Comparison of ENCODE assay signal across 8 cellular contexts in the genomic region with DNA sequence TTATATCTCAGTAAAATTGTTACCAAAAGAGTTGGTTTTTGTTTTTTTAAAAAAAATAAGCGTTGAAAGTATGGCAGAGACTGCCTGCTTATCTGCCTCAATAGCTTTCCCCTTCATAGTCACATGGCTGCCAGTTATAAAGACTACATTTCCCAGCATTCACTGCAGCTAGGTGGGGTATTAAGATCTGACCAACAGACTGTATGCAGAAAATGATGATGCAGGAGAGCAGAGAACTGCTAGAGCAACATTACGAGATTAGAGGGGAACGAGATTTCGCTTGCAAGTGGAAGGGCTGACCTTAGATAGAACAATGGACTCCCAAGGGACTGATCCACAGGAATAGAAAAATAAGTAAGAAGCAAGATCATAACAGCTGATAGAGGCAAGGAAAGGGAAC. TPM values are rescaled to one million over a fixed set of nuclear protein-coding genes. Genes with fewer than 3 reads are reported as not detected.
DNase-seq lines count a peak whose midpoint lies in the region; ATAC-seq and TF ChIP-seq lines count a peak whose summit lies in the region.

No MANE protein-coding gene starts in this region.

- H3K4me3 ChIP-seq in subcutaneous abdominal adipose tissue (ENCODE audit: low read depth in 1 of 5, low read length in 5 of 5) (peak overlapping the region in 4 of 5 donors; percentile 13 to 50 (median 28)), sigmoid colon (no peak overlapping the region)

- peak overlapping the region; percentile 8 for H3K27ac Mint-ChIP-seq in activated T-cell treated with anti-CD3 and anti-CD28 coated beads, Interleukin-2, amount 50 U/mL, for 24 hours

- TF ChIP-seq CTCF in foreskin keratinocyte (conservative IDR thresholded peaks at IDR 0.05), result no peak
- TF ChIP-seq CTCF in sigmoid colon (IDR thresholded peaks at IDR 0.05), result no peak

- H3K36me3 ChIP-seq in subcutaneous abdominal adipose tissue (ENCODE audit: control insufficient read depth in 5 of 5, insufficient read depth in 5 of 5, low read length in 5 of 5), result peaks cover 5 to 24% (median 10%) of the 10 kb centered on the region in 5 donors
- peaks cover 0 to 9% (median 0%) of the 10 kb centered on the region in 4 donors for H3K36me3 ChIP-seq in sigmoid colon

- H3K4me1 Mint-ChIP-seq in activated T-cell treated with anti-CD3 and anti-CD28 coated beads, Interleukin-2, amount 50 U/mL, for 24 hours (ENCODE audit: low read depth), result peaks cover 73% of the 10 kb centered on the region

- no peak for TF ChIP-seq POLR2A in sigmoid colon (IDR thresholded peaks at IDR 0.05)

- H3K9ac ChIP-seq in subcutaneous abdominal adipose tissue (ENCODE audit: low read length in 5 of 5), result peak overlapping the region in 1 of 5 donors; percentile 4

- no peak for DNase-seq in activated T-cell treated with anti-CD3 and anti-CD28 coated beads, Interleukin-2, amount 50 U/mL, for 24 hours
- DNase-seq in activated T-cell treated with anti-CD3 and anti-CD28 coated beads, Interleukin-2, amount 50 U/mL, for 48 hours, result no peak
- DNase-seq in amniotic epithelial cell (ENCODE audit: low read depth) (peak; percentile 74), iPS-NIHi11 (ENCODE audit: low spot score) (peak; percentile 32), foreskin keratinocyte (no peak), sigmoid colon (no peak)

- ATAC-seq in foreskin keratinocyte (no peak), GM19467 (IDR thresholded peaks at IDR 0.05; ENCODE audit: unreplicated experiment) (no peak)

- intact Hi-C loops in sigmoid colon (cut with DNase I), result no loop called here

- H3K27ac ChIP-seq in subcutaneous abdominal adipose tissue (ENCODE audit: low read depth, low read length) (peak overlapping the region; percentile 54), foreskin keratinocyte (no peak overlapping the region), sigmoid colon (peak overlapping the region in 2 of 4 donors; percentile 28 to 50)

- no peak overlapping the region for H3K4me3 Mint-ChIP-seq in activated T-cell treated with anti-CD3 and anti-CD28 coated beads, Interleukin-2, amount 50 U/mL, for 24 hours

- H3K4me1 ChIP-seq in subcutaneous abdominal adipose tissue (ENCODE audit: control insufficient read depth in 5 of 5, insufficient read depth in 5 of 5, low read length in 5 of 5), result peaks cover 5 to 51% (median 48%) of the 10 kb centered on the region in 5 donors
- no peaks in the 10 kb centered on the region for H3K4me1 ChIP-seq in foreskin keratinocyte
- peaks cover 2 to 57% (median 44%) of the 10 kb centered on the region in 4 donors for H3K4me1 ChIP-seq in sigmoid colon

- H3K9me3 ChIP-seq in subcutaneous abdominal adipose tissue (ENCODE audit: control insufficient read depth in 5 of 5, low read length in 5 of 5) (no peaks in the 10 kb centered on the region), sigmoid colon (no peaks in the 10 kb centered on the region)

- H3K27me3 ChIP-seq in subcutaneous abdominal adipose tissue (ENCODE audit: control insufficient read depth in 5 of 5, insufficient read depth in 4 of 5, low read length in 5 of 5), result no peaks in the 10 kb centered on the region
- no peaks in the 10 kb centered on the region for H3K27me3 ChIP-seq in foreskin keratinocyte
- no peaks in the 10 kb centered on the region for H3K27me3 ChIP-seq in sigmoid colon

- TF ChIP-seq EP300 in sigmoid colon (IDR thresholded peaks at IDR 0.05), result no peak

- peaks cover 80% of the 10 kb centered on the region for H3K36me3 Mint-ChIP-seq in activated T-cell treated with anti-CD3 and anti-CD28 coated beads, Interleukin-2, amount 50 U/mL, for 24 hours (ENCODE audit: low read depth)

- no peaks in the 10 kb centered on the region for H3K9me3 Mint-ChIP-seq in activated T-cell treated with anti-CD3 and anti-CD28 coated beads, Interleukin-2, amount 50 U/mL, for 24 hours

- H3K27me3 Mint-ChIP-seq in activated T-cell treated with anti-CD3 and anti-CD28 coated beads, Interleukin-2, amount 50 U/mL, for 24 hours, result no peaks in the 10 kb centered on the region

- WGBS in sigmoid colon, 2 donors, result 67 to 68% methylated on average over 4 of the region's 4 CpGs

RNA-seq across cellular contexts. Expression of a gene that starts 14.3 kb away (rescaled TPM):
- total RNA-seq in foreskin keratinocyte (439 and 458 TPM in 2 replicates), sigmoid colon (100 to 1,000 TPM; 369 to 440 (median 416) TPM)
- polyA plus RNA-seq in foreskin keratinocyte (381 and 403 TPM in 2 replicates), sigmoid colon (100 to 1,000 TPM; 384 to 516 (median 451) TPM)

RNA-seq across cellular contexts. Expression of a gene that starts 14.8 kb away (rescaled TPM):
- 9.9 and 10.6 TPM in 2 replicates for total RNA-seq in foreskin keratinocyte
- polyA plus RNA-seq in foreskin keratinocyte, result 12.9 and 14.0 TPM in 2 replicates
- 10 to 100 TPM; 15.1 to 25.0 (median 16.5) TPM for total RNA-seq in sigmoid colon
- polyA plus RNA-seq in sigmoid colon, result 10 to 100 TPM; 35.1 to 47.6 (median 40.2) TPM

RNA-seq across cellular contexts. Expression of a gene that starts 24.8 kb away (rescaled TPM):
- total RNA-seq in foreskin keratinocyte (1.2 and 1.3 TPM in 2 replicates), sigmoid colon (10 to 100 TPM in 1 of 4 donors, 1 to 10 TPM in 3; 3.1 to 16.1 (median 4.6) TPM)
- polyA plus RNA-seq in foreskin keratinocyte (2.3 and 2.7 TPM in 2 replicates), sigmoid colon (10 to 100 TPM; 11.5 to 12.0 (median 11.8) TPM)

RNA-seq across cellular contexts. Expression of a gene that starts 31.7 kb away (rescaled TPM):
- total RNA-seq in foreskin keratinocyte, result 7.3 and 7.5 TPM in 2 replicates
- 6.9 and 7.3 TPM in 2 replicates for polyA plus RNA-seq in foreskin keratinocyte
- total RNA-seq in sigmoid colon, result 1 to 10 TPM; 2.5 to 9.7 (median 4.5) TPM
- 10 to 100 TPM in 1 of 3 donors, 1 to 10 TPM in 2; 3.6 to 11.6 (median 5.1) TPM for polyA plus RNA-seq in sigmoid colon

RNA-seq across cellular contexts. Expression of a gene that starts 39.3 kb away (rescaled TPM):
- total RNA-seq in foreskin keratinocyte (452 and 487 TPM in 2 replicates), sigmoid colon (100 to 1,000 TPM; 164 to 331 (median 268) TPM)
- polyA plus RNA-seq in foreskin keratinocyte (748 and 774 TPM in 2 replicates), sigmoid colon (100 to 1,000 TPM; 359 to 380 (median 367) TPM)

Comparison
In these comparisons a context has a peak if more than half of its experiments do, and no peak if none do; other contexts are left out.
1. DNase-seq: peak in amniotic epithelial cell (single experiment) and iPS-NIHi11 (single experiment); none in activated T-cell treated with anti-CD3 and anti-CD28 coated beads, Interleukin-2, amount 50 U/mL, for 24 hours (single experiment), activated T-cell treated with anti-CD3 and anti-CD28 coated beads, Interleukin-2, amount 50 U/mL, for 48 hours (0 of 2), foreskin keratinocyte (0 of 2) and sigmoid colon (single experiment).
2. H3K4me3 ChIP-seq: peak in subcutaneous abdominal adipose tissue (4 of 5); none in sigmoid colon (0 of 4).